ENCODE assay signal across 13 cellular contexts in the genomic region with DNA sequence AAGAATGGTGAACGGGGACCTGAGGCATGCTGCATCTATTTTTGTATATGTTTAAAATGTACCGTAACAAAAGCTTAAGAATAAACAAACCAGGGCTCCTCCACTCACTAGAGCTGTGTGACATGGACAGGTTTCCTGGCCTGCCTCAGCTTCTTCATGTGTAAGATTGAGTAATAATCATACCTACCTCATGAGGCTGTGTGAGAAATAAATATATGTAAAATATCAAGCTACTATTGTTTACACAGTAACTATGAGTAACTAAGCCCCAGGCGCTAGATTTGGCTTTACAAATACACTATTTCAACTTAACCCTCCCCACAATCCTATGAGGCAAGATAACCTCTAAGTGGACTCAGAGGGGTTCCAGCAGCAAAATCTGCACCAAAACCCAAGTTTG.
DNase-seq lines count a peak whose midpoint lies in the region; FAIRE-seq and TF ChIP-seq lines count a peak whose summit lies in the region.
"Had no signal": no experiment of that assay in that cellular context is flagged by ENCODE, and none has a peak within 500 bp of the region (broad histone marks: within the 10 kb centered on the region; RNA-seq: fewer than 3 reads in every experiment).

No MANE protein-coding gene starts in this region.

- H3K36me3 ChIP-seq in astrocyte (ENCODE audit: insufficient read depth, low read length) = no peaks in the 10 kb centered on the region

- no peaks in the 10 kb centered on the region for H4K20me1 ChIP-seq in astrocyte (ENCODE audit: insufficient read depth, low read length)

- H3K36me3 Mint-ChIP-seq in astrocyte (ENCODE audit: low read depth, unreplicated experiment) = peaks cover 15% of the 10 kb centered on the region

- FAIRE-seq in astrocyte (lab: Jason Lieb, UNC) = no peak

- peaks cover 6% of the 10 kb centered on the region for H3K4me1 ChIP-seq in astrocyte (ENCODE audit: insufficient read depth, low read length)
- H3K4me1 ChIP-seq: thyroid gland had no signal

- H3K9me3 Mint-ChIP-seq in astrocyte (ENCODE audit: unreplicated experiment) = no peaks in the 10 kb centered on the region

- DNase-seq in AG04450 (ENCODE audit: low read depth, low spot score) (peak; percentile 55), LNCaP clone FGC (ENCODE audit: low read depth) (peak; percentile 54), astrocyte (ENCODE audit: low read depth) (peak; percentile 23), foreskin fibroblast (peak; percentile 9 to 31), NCI-H510A (lab: John Stamatoyannopoulos, UW) (no peak), medulla oblongata (ENCODE audit: extremely low spot score) (no peak), putamen (ENCODE audit: low spot score) (no peak), NCI-H2081 (lab: John Stamatoyannopoulos, UW) (no peak)
- DNase-seq: activated gamma-delta T cell treated with Interleukin-2 at 50 U/mL for 16 hours, DMS 273 treated with DMSO at 0.1 percent for 48 hours, NCI-H1105 treated with DMSO at 0.1 percent for 48 hours, NCI-H446 treated with DMSO at 0.1 percent for 48 hours, thyroid gland had no signal

- H3K9ac ChIP-seq in astrocyte (ENCODE audit: low read length) = no peak overlapping the region

- H3K27me3 ChIP-seq in AG04450 (ENCODE audit: control insufficient read depth, insufficient read depth, low read length) (no peaks in the 10 kb centered on the region), astrocyte (ENCODE audit: insufficient read depth, low read length) (no peaks in the 10 kb centered on the region)
- H3K27me3 ChIP-seq: thyroid gland had no signal

- H3K4me3 ChIP-seq in AG04450 (ENCODE audit: low read depth, low read length) = no peak overlapping the region
- no peak overlapping the region for H3K4me3 ChIP-seq in LNCaP clone FGC (ENCODE audit: low read depth, low read length)
- H3K4me3 ChIP-seq in astrocyte (ENCODE audit: insufficient read depth, low read depth, low read length) = no peak overlapping the region
- H3K4me3 ChIP-seq in foreskin fibroblast (ENCODE audit: low read depth in 1 of 2, low read length in 2 of 2) = no peak overlapping the region
- H3K4me3 ChIP-seq: thyroid gland had no signal

- H3K4me2 ChIP-seq in astrocyte (ENCODE audit: low read length) = no peak overlapping the region

- H3K4me1 Mint-ChIP-seq in astrocyte (ENCODE audit: low read depth, unreplicated experiment) = peaks cover 23% of the 10 kb centered on the region

- H3K9me3 ChIP-seq in AG04450 (ENCODE audit: control insufficient read depth, insufficient read depth, low read length) = no peaks in the 10 kb centered on the region
- no peaks in the 10 kb centered on the region for H3K9me3 ChIP-seq in astrocyte (ENCODE audit: insufficient read depth, low read depth, low read length)
- H3K9me3 ChIP-seq: thyroid gland had no signal

- H3K27me3 Mint-ChIP-seq in astrocyte (ENCODE audit: low read depth, unreplicated experiment) = no peaks in the 10 kb centered on the region

- no peak overlapping the region for H3K27ac ChIP-seq in AG04450 (ENCODE audit: low read depth, low read length)
- H3K27ac ChIP-seq in astrocyte (ENCODE audit: low read depth, low read length) = no peak overlapping the region
- H3K27ac ChIP-seq: thyroid gland had no signal

- H3K79me2 ChIP-seq in astrocyte (ENCODE audit: insufficient read depth, low read length) = no peaks in the 10 kb centered on the region

- POLR2A ChIA-PET in AG04450 (lab: Yijun Ruan, JAX) = interaction anchor here (1.0 kb wide), 1 partner anchor 10 kb away, joined by 3 read pairs; no protein-coding TSS in a partner anchor

- no peak overlapping the region for H2AFZ ChIP-seq in astrocyte (ENCODE audit: low read depth, low read length)

- no peak overlapping the region for H3K27ac Mint-ChIP-seq in astrocyte (ENCODE audit: unreplicated experiment)

- no peak overlapping the region for H3K4me3 Mint-ChIP-seq in astrocyte (ENCODE audit: unreplicated experiment)

- CTCF ChIA-PET in AG04450 (lab: Charles Lee) = no interaction called here

- no peak for TF ChIP-seq CTCF in AG04450 (IDR thresholded peaks at IDR 0.05; ENCODE audit: low read depth, low read length)
- no peak for TF ChIP-seq CTCF in LNCaP clone FGC (IDR thresholded peaks at IDR 0.05; ENCODE audit: control insufficient read depth, extremely low read depth, insufficient read depth)
- no peak for TF ChIP-seq CTCF in astrocyte (IDR thresholded peaks at IDR 0.05; ENCODE audit: insufficient read depth, low read depth, low read length)
- TF ChIP-seq CTCF in foreskin fibroblast (IDR thresholded peaks at IDR 0.05; ENCODE audit: low read depth, low read length) = no peak

Comparison
In these comparisons a context has a peak if more than half of its experiments do, and no peak if none do; other contexts are left out.
1. DNase-seq: peak in AG04450 (single experiment), LNCaP clone FGC (single experiment), astrocyte (single experiment) and foreskin fibroblast (2 of 2); none in NCI-H510A (single experiment), medulla oblongata (single experiment), putamen (single experiment) and NCI-H2081 (0 of 2).